ENCODE assay signal across 25 cellular contexts in genomic region chr2:202486351-202486750, GRCh38.
"Had no signal": no experiment of that assay in that cellular context is flagged by ENCODE, and none has a peak within 500 bp of the region (broad histone marks: within the 10 kb centered on the region; RNA-seq: fewer than 3 reads in every experiment).

No MANE protein-coding gene starts in this region.

- H3K27me3 ChIP-seq: ascending aorta, esophagus squamous epithelium, gastroesophageal sphincter, heart left ventricle had no signal

- H3K4me3 ChIP-seq: ascending aorta, coronary artery, esophagus squamous epithelium, gastroesophageal sphincter, heart left ventricle had no signal

- DNase-seq: activated CD4-positive, alpha-beta memory T cell treated with anti-CD3 and anti-CD28 coated beads, Interleukin-2, amount 10 ng/mL, durations not matched to agents 7 days and 5 days; activated CD4-positive, alpha-beta T cell treated with anti-CD3 and anti-CD28 coated beads for 1 hour; activated CD4-positive, alpha-beta T cell treated with anti-CD3 and anti-CD28 coated beads for 4 hours; activated CD4-positive, alpha-beta T cell treated with anti-CD3 and anti-CD28 coated beads, Interleukin-2, amount 10 ng/mL, durations not matched to agents 7 days and 5 days; activated CD4-positive, alpha-beta T cell treated with anti-CD3 and anti-CD28 coated beads, Interleukin-2, amount 50 U/mL, for 4 hours; activated CD8-positive, alpha-beta memory T cell treated with anti-CD3 and anti-CD28 coated beads, Interleukin-2, amount 50 U/mL, for 48 hours; activated gamma-delta T cell; activated naive CD4-positive, alpha-beta T cell; activated naive CD4-positive, alpha-beta T cell treated with anti-CD3 and anti-CD28 coated beads, Interleukin-2, amount 10 ng/mL, durations not matched to agents 7 days and 5 days; activated naive CD8-positive, alpha-beta T cell treated with anti-CD3 and anti-CD28 coated beads, Interleukin-2, amount 10 ng/mL, durations not matched to agents 7 days and 5 days; activated T-cell treated with anti-CD3 and anti-CD28 coated beads for 4 hours; activated T-cell treated with anti-CD3 and anti-CD28 coated beads, Interleukin-2, amount 50 U/mL, for 24 hours; activated T-cell treated with anti-CD3 and anti-CD28 coated beads, Interleukin-2, amount 50 U/mL, for 72 hours; dermis blood vessel endothelial cell; effector CD4-positive, alpha-beta T cell; effector memory CD8-positive, alpha-beta T cell; esophagus squamous epithelium; foreskin melanocyte; glutamatergic neuron; heart left ventricle; T-helper 2 cell had no signal

- H3K9me3 ChIP-seq: ascending aorta, esophagus squamous epithelium, gastroesophageal sphincter, heart left ventricle had no signal

- H3K27ac ChIP-seq: ascending aorta, coronary artery, esophagus squamous epithelium, gastroesophageal sphincter, heart left ventricle, VCaP had no signal

- H3K36me3 ChIP-seq: ascending aorta had no signal
